In the genomic region with DNA sequence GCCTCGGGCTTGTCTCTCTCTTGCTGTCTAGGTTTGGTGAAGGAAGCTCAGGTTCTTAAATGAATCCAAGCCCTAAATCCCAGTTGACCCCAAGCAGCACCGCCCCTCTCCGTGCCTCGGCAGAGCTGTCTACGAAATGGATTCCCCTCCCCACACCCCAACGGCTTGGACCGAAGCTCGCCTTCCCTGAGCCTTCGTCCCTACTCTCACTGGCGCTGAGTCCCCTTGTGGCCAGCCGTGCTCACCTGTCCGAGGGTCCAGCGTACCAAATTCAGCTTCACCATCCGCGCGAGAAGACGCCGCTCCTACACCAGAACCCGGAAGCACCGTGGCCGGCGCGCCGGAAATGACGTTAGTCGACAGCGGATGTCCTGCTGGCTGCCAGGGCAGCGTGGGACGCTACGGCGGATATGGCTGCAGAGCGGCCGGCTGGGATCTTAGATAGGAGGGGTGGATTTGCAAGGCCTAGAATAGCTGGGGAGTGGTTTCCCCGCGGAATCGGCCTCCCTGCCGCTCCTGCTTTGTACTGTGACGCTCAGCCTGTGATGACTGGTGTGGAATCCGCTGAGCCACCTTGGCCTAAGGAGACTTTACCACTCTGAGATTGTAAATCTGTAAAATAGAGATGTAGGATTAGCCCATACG, we compare ENCODE assay signal across 1 cellular context.
A peak's percentile ranks its signal among the peaks of the same experiment; 100 is the strongest.
TF ChIP-seq lines count a peak whose summit lies in the region.

A gene (minus strand): TSS at position 325 of the 645 bp plus-strand sequence. CDS start 2,201 bp downstream, outside the sequence.

TF ChIP-seq in K562, 482 proteins besides CTCF, POLR2A, EP300 and RAD21 (continued from another document and continues in another):
- TF ChIP-seq MTA1 (IDR thresholded peaks at IDR 0.05; ENCODE audit: borderline replicate concordance) (peak; percentile 96), HNRNPK (IDR thresholded peaks at IDR 0.05; ENCODE audit: low read depth, low read length, poor library complexity, severe bottlenecking) (no peak), ZNF75A (CRISPR knock-in tag; IDR thresholded peaks at IDR 0.05) (no peak), ZNF311 (CRISPR knock-in tag; IDR thresholded peaks at IDR 0.05) (no peak), C11orf30 (IDR thresholded peaks at IDR 0.05; ENCODE audit: low read depth) (peak; percentile 98), CTBP1 (IDR thresholded peaks at IDR 0.05; ENCODE audit: borderline replicate concordance) (peak; percentile 33; the same call in 1 of the 2 replicates), PHF20 (IDR thresholded peaks at IDR 0.05; ENCODE audit: partially characterized antibody) (peak; percentile 98), ZNF583 (CRISPR knock-in tag; IDR thresholded peaks at IDR 0.05) (no peak), CREBBP (IDR thresholded peaks at IDR 0.05; ENCODE audit: low read depth, low read length) (no peak), SAP30 (IDR thresholded peaks at IDR 0.05; ENCODE audit: borderline replicate concordance, insufficient read depth, low read depth, low read length, poor library complexity, severe bottlenecking) (peak; percentile 86), E2F3 (CRISPR knock-in tag; IDR thresholded peaks at IDR 0.05) (no peak), ZNF384 (IDR thresholded peaks at IDR 0.05; ENCODE audit: low read depth, low read length) (no peak), BRD9 (IDR thresholded peaks at IDR 0.05; ENCODE audit: low read depth, partially characterized antibody) (no peak), BACH1 (tag; IDR thresholded peaks at IDR 0.05) (no peak), KDM4B (IDR thresholded peaks at IDR 0.05; ENCODE audit: borderline replicate concordance in 2 of 2, low read depth in 1 of 2) (no peak), HOXB6 (CRISPR knock-in tag; IDR thresholded peaks at IDR 0.05; ENCODE audit: borderline replicate concordance) (no peak), SMAD2 (IDR thresholded peaks at IDR 0.05; ENCODE audit: low read depth, low read length) (no peak), FOXA1 (IDR thresholded peaks at IDR 0.05; ENCODE audit: borderline replicate concordance) (no peak), ETV6 (IDR thresholded peaks at IDR 0.05; ENCODE audit: borderline replicate concordance in 1 of 2, low read depth in 2 of 2, low read length in 1 of 2) (no peak), ETV6 (CRISPR knock-in tag; IDR thresholded peaks at IDR 0.05; ENCODE audit: borderline replicate concordance) (no peak), POLR2AphosphoS5 (IDR thresholded peaks at IDR 0.05; ENCODE audit: control insufficient read depth, insufficient read depth, low read depth, low read length) (0 out of 2 replicates have a peak, but pooled peaks have one; percentile 24), KLF13 (tag; IDR thresholded peaks at IDR 0.05; ENCODE audit: borderline replicate concordance, low read depth) (no peak), FOSL1 (tag; conservative IDR thresholded peaks at IDR 0.05) (no peak), MYNN (IDR thresholded peaks at IDR 0.05) (no peak), MYNN (CRISPR knock-in tag; IDR thresholded peaks at IDR 0.05) (no peak), PHF21A (IDR thresholded peaks at IDR 0.05; ENCODE audit: borderline replicate concordance, low read depth) (0 out of 2 replicates have a peak, but pooled peaks have one; percentile 10), CCNT2 (IDR thresholded peaks at IDR 0.05; ENCODE audit: borderline replicate concordance, extremely low read depth, insufficient read length, low read depth, low read length) (no peak), NR1H2 (CRISPR knock-in tag; IDR thresholded peaks at IDR 0.05) (no peak), PPARD (CRISPR knock-in tag; IDR thresholded peaks at IDR 0.05) (no peak), SMARCA4 (IDR thresholded peaks at IDR 0.05) (no peak), ZNF165 (CRISPR knock-in tag; IDR thresholded peaks at IDR 0.05; ENCODE audit: borderline replicate concordance) (no peak), MTA3 (IDR thresholded peaks at IDR 0.05; ENCODE audit: borderline replicate concordance) (peak; percentile 53; the same call in 1 of the 2 replicates), ZFPM2 (CRISPR knock-in tag; IDR thresholded peaks at IDR 0.05) (no peak), KAT7 (CRISPR knock-in tag; IDR thresholded peaks at IDR 0.05; ENCODE audit: borderline replicate concordance) (no peak), ELF2 (CRISPR knock-in tag; IDR thresholded peaks at IDR 0.05) (peak; percentile 62; the same call in 1 of the 2 replicates)
- TF ChIP-seq, protein P1, sequence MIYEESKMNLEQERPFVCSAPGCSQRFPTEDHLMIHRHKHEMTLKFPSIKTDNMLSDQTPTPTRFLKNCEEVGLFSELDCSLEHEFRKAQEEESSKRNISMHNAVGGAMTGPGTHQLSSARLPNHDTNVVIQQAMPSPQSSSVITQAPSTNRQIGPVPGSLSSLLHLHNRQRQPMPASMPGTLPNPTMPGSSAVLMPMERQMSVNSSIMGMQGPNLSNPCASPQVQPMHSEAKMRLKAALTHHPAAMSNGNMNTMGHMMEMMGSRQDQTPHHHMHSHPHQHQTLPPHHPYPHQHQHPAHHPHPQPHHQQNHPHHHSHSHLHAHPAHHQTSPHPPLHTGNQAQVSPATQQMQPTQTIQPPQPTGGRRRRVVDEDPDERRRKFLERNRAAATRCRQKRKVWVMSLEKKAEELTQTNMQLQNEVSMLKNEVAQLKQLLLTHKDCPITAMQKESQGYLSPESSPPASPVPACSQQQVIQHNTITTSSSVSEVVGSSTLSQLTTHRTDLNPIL (CRISPR knock-in tag; IDR thresholded peaks at IDR 0.05), result no peak
- TF ChIP-seq, protein P2, sequence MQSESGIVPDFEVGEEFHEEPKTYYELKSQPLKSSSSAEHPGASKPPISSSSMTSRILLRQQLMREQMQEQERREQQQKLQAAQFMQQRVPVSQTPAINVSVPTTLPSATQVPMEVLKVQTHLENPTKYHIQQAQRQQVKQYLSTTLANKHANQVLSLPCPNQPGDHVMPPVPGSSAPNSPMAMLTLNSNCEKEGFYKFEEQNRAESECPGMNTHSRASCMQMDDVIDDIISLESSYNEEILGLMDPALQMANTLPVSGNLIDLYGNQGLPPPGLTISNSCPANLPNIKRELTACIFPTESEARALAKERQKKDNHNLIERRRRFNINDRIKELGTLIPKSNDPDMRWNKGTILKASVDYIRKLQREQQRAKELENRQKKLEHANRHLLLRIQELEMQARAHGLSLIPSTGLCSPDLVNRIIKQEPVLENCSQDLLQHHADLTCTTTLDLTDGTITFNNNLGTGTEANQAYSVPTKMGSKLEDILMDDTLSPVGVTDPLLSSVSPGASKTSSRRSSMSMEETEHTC (IDR thresholded peaks at IDR 0.05), result no peak
- TF ChIP-seq, protein P3, sequence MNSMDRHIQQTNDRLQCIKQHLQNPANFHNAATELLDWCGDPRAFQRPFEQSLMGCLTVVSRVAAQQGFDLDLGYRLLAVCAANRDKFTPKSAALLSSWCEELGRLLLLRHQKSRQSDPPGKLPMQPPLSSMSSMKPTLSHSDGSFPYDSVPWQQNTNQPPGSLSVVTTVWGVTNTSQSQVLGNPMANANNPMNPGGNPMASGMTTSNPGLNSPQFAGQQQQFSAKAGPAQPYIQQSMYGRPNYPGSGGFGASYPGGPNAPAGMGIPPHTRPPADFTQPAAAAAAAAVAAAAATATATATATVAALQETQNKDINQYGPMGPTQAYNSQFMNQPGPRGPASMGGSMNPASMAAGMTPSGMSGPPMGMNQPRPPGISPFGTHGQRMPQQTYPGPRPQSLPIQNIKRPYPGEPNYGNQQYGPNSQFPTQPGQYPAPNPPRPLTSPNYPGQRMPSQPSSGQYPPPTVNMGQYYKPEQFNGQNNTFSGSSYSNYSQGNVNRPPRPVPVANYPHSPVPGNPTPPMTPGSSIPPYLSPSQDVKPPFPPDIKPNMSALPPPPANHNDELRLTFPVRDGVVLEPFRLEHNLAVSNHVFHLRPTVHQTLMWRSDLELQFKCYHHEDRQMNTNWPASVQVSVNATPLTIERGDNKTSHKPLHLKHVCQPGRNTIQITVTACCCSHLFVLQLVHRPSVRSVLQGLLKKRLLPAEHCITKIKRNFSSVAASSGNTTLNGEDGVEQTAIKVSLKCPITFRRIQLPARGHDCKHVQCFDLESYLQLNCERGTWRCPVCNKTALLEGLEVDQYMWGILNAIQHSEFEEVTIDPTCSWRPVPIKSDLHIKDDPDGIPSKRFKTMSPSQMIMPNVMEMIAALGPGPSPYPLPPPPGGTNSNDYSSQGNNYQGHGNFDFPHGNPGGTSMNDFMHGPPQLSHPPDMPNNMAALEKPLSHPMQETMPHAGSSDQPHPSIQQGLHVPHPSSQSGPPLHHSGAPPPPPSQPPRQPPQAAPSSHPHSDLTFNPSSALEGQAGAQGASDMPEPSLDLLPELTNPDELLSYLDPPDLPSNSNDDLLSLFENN (IDR thresholded peaks at IDR 0.05; ENCODE audit: low read depth in 2 of 2, low read length in 2 of 2), result peak in 1 of 2 experiments; percentile 64; a peak in 1 of 4 replicates
- TF ChIP-seq, protein P4, sequence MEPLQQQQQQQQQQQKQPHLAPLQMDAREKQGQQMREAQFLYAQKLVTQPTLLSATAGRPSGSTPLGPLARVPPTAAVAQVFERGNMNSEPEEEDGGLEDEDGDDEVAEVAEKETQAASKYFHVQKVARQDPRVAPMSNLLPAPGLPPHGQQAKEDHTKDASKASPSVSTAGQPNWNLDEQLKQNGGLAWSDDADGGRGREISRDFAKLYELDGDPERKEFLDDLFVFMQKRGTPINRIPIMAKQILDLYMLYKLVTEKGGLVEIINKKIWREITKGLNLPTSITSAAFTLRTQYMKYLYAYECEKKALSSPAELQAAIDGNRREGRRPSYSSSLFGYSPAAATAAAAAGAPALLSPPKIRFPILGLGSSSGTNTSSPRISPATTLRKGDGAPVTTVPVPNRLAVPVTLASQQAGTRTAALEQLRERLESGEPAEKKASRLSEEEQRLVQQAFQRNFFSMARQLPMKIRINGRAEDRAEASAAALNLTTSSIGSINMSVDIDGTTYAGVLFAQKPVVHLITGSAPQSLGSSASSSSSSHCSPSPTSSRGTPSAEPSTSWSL (CRISPR knock-in tag; IDR thresholded peaks at IDR 0.05; ENCODE audit: borderline replicate concordance), result no peak
- TF ChIP-seq, protein P5, sequence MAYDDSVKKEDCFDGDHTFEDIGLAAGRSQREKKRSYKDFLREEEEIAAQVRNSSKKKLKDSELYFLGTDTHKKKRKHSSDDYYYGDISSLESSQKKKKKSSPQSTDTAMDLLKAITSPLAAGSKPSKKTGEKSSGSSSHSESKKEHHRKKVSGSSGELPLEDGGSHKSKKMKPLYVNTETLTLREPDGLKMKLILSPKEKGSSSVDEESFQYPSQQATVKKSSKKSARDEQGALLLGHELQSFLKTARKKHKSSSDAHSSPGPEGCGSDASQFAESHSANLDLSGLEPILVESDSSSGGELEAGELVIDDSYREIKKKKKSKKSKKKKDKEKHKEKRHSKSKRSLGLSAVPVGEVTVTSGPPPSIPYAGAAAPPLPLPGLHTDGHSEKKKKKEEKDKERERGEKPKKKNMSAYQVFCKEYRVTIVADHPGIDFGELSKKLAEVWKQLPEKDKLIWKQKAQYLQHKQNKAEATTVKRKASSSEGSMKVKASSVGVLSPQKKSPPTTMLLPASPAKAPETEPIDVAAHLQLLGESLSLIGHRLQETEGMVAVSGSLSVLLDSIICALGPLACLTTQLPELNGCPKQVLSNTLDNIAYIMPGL (CRISPR knock-in tag; IDR thresholded peaks at IDR 0.05), result peak; percentile 36; the same call in 1 of the 2 replicates
- TF ChIP-seq, protein P6, sequence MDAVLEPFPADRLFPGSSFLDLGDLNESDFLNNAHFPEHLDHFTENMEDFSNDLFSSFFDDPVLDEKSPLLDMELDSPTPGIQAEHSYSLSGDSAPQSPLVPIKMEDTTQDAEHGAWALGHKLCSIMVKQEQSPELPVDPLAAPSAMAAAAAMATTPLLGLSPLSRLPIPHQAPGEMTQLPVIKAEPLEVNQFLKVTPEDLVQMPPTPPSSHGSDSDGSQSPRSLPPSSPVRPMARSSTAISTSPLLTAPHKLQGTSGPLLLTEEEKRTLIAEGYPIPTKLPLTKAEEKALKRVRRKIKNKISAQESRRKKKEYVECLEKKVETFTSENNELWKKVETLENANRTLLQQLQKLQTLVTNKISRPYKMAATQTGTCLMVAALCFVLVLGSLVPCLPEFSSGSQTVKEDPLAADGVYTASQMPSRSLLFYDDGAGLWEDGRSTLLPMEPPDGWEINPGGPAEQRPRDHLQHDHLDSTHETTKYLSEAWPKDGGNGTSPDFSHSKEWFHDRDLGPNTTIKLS (IDR thresholded peaks at IDR 0.05; ENCODE audit: borderline replicate concordance, low read depth), result peak; percentile 37; the same call in 1 of the 2 replicates
- TF ChIP-seq, protein P7, sequence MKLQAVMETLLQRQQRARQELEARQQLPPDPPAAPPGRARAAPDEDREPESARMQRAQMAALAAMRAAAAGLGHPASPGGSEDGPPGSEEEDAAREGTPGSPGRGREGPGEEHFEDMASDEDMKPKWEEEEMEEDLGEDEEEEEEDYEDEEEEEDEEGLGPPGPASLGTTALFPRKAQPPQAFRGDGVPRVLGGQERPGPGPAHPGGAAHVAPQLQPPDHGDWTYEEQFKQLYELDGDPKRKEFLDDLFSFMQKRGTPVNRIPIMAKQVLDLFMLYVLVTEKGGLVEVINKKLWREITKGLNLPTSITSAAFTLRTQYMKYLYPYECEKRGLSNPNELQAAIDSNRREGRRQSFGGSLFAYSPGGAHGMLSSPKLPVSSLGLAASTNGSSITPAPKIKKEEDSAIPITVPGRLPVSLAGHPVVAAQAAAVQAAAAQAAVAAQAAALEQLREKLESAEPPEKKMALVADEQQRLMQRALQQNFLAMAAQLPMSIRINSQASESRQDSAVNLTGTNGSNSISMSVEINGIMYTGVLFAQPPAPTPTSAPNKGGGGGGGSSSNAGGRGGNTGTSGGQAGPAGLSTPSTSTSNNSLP (IDR thresholded peaks at IDR 0.05; ENCODE audit: borderline replicate concordance, low read depth, low read length), result no peak
- TF ChIP-seq, protein P8, sequence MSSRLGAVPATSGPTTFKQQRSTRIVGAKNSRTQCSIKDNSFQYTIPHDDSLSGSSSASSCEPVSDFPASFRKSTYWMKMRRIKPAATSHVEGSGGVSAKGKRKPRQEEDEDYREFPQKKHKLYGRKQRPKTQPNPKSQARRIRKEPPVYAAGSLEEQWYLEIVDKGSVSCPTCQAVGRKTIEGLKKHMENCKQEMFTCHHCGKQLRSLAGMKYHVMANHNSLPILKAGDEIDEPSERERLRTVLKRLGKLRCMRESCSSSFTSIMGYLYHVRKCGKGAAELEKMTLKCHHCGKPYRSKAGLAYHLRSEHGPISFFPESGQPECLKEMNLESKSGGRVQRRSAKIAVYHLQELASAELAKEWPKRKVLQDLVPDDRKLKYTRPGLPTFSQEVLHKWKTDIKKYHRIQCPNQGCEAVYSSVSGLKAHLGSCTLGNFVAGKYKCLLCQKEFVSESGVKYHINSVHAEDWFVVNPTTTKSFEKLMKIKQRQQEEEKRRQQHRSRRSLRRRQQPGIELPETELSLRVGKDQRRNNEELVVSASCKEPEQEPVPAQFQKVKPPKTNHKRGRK (tag; IDR thresholded peaks at IDR 0.05), result no peak
- TF ChIP-seq, protein P9, sequence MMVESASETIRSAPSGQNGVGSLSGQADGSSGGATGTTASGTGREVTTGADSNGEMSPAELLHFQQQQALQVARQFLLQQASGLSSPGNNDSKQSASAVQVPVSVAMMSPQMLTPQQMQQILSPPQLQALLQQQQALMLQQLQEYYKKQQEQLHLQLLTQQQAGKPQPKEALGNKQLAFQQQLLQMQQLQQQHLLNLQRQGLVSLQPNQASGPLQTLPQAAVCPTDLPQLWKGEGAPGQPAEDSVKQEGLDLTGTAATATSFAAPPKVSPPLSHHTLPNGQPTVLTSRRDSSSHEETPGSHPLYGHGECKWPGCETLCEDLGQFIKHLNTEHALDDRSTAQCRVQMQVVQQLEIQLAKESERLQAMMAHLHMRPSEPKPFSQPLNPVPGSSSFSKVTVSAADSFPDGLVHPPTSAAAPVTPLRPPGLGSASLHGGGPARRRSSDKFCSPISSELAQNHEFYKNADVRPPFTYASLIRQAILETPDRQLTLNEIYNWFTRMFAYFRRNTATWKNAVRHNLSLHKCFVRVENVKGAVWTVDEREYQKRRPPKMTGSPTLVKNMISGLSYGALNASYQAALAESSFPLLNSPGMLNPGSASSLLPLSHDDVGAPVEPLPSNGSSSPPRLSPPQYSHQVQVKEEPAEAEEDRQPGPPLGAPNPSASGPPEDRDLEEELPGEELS (CRISPR knock-in tag; IDR thresholded peaks at IDR 0.05; ENCODE audit: borderline replicate concordance), result no peak
